Comparison of ENCODE assay signal across 9 cellular contexts in the genomic region with DNA sequence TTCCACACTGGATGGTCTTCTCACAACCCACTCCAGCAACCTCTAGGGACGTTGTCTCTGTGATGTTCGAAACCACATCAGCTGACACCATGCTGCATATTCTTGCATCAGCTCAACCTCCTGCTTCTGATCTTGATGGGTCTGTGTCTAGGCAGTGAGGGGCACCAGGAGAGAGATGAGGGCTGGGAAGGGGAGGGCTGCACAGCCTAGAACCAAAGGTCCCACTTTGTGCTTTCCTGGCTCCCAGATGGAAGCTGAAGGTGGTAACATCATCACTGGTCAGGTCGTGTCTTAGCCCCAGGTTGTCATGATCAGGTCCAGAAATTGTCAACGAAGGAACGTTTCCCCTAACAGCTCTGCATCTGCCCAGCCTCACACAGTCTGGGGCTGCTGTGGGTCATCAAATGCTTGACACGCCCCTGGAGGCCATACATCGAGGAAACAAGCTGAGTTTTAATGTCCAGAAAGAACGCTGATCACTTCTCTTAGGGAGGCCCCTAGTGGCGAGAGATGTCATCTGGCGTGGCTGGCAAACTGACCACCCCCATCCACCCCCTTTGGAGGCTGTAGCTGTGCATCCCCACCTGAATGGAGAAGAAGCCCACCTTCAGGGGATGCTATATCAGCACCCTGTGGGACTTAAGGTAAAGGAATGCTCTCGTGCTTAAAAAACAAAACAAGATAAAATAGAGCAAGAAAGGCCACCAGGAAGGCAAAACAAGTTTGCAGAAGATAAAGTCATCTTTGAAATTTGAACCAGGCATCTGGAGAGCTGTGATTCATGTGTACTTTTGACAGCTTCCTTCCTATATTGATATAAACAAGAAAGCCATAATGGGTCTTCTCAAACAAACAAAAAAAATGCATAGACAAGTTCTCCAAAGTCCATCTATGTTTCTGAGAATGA. TPM values are rescaled to one million over a fixed set of nuclear protein-coding genes. Genes with fewer than 3 reads are reported as not detected.
DNase-seq lines count a peak whose midpoint lies in the region; ATAC-seq, FAIRE-seq and TF ChIP-seq lines count a peak whose summit lies in the region.
"Had no signal": no experiment of that assay in that cellular context is flagged by ENCODE, and none has a peak within 500 bp of the region (broad histone marks: within the 10 kb centered on the region; RNA-seq: fewer than 3 reads in every experiment).

No MANE protein-coding gene starts in this region.

- TF ChIP-seq CTCF in WI38 (IDR thresholded peaks at IDR 0.05; ENCODE audit: low read depth, low read length) (peak; percentile 93), neutrophil (IDR thresholded peaks at IDR 0.05) (peak; percentile 79)

- H3K9me3 ChIP-seq in neutrophil: no peaks in the 10 kb centered on the region

- H3K36me3 ChIP-seq in neutrophil: peaks cover 69% of the 10 kb centered on the region

- H3K27me3 ChIP-seq in neutrophil: no peaks in the 10 kb centered on the region

- DNase-seq in Ammon's horn (ENCODE audit: low spot score): peak; percentile 35
- DNase-seq in GM12891 (ENCODE audit: insufficient read length, low spot score): peak; percentile 53
- peak; percentile 75 for DNase-seq in NCI-H2196 (lab: John Stamatoyannopoulos, UW; ENCODE audit: unreplicated experiment)
- peak; percentile 81 for DNase-seq in fibroblast of peridontal ligament (ENCODE audit: extremely low read depth)
- no peak for DNase-seq in cortex of kidney (lab: John Stamatoyannopoulos, UW)

- ATAC-seq in HG02885 (IDR thresholded peaks at IDR 0.05; ENCODE audit: poor library complexity, unreplicated experiment): peak; percentile 73

- peak; percentile 85 for FAIRE-seq in GM12891 (lab: Jason Lieb, UNC)

- H3K4me1 ChIP-seq in neutrophil (ENCODE audit: control insufficient read depth in 1 of 2, insufficient read depth in 1 of 2, low read depth in 1 of 2, low read length in 1 of 2): peaks cover 8 to 12% of the 10 kb centered on the region in 2 experiments

- TF ChIP-seq POLR2A in GM12891 (IDR thresholded peaks at IDR 0.05; ENCODE audit: low read depth, low read length): no peak

- peak overlapping the region; percentile 63 for H3K27ac ChIP-seq in neutrophil

- H3K4me3 ChIP-seq in WI38 (ENCODE audit: low read depth, low read length) (no peak overlapping the region), neutrophil (ENCODE audit: low read depth in 1 of 2, low read length in 1 of 2) (peak overlapping the region in 1 of 2 experiments; percentile 7)
- H3K4me3 ChIP-seq: skin epidermis had no signal

TF ChIP-seq in GM12891, 5 proteins besides CTCF, POLR2A, EP300 and RAD21:
- no peak for TF ChIP-seq PAX5 (IDR thresholded peaks at IDR 0.05; ENCODE audit: insufficient read depth, low read length, severe bottlenecking)
- TF ChIP-seq SPI1 (IDR thresholded peaks at IDR 0.05; ENCODE audit: low read depth, low read length): no peak

RNA-seq across cellular contexts. Expression of a gene that starts 58.3 kb away (rescaled TPM):
- 12.2 TPM for polyA plus RNA-seq in GM12891 (2012; ENCODE audit: low read depth, missing spikeins)
